25 cellular contexts compared by ENCODE assay signal in the genomic region with DNA sequence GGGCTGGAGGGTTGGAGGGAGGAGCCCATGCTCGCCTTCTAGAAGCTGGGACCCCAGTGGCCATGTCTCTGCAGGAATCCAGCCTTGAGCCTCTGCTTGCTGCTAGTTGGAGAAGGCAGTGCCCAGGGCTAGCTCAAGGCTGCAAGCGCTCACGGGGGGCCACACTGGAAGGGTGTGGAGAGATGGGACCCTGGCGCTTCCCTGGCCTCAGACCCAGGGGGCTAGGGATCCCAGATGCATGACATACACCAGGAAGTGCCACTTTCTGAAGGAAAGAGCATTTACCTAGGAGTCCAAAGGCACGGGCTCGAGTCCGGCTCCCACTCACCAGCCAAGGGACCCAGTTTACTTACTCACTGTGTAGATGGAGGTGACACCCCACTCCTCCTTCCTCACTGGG.
"Had no signal": no experiment of that assay in that cellular context is flagged by ENCODE, and none has a peak within 500 bp of the region (broad histone marks: within the 10 kb centered on the region; RNA-seq: fewer than 3 reads in every experiment).

No MANE protein-coding gene starts in this region.

- H3K4me2 ChIP-seq: hepatocyte had no signal

- H3K27me3 Mint-ChIP-seq: activated B cell treated with CpG ODN at 0.5 μM for 24 hours; activated CD4-positive, alpha-beta T cell treated with anti-CD3 and anti-CD28 coated beads for 36 hours; activated naive CD8-positive, alpha-beta T cell treated with anti-CD3 and anti-CD28 coated beads for 36 hours; activated T-cell treated with anti-CD3 and anti-CD28 coated beads, Interleukin-2, amount 50 U/mL, for 24 hours; activated T-helper 17 cell treated with anti-CD3 and anti-CD28 coated beads, Interleukin-2, amount 50 U/mL, for 72 hours had no signal

- H3K9me3 Mint-ChIP-seq: activated B cell treated with CpG ODN at 0.5 μM for 24 hours; activated naive CD8-positive, alpha-beta T cell treated with anti-CD3 and anti-CD28 coated beads for 36 hours; activated T-cell treated with anti-CD3 and anti-CD28 coated beads, Interleukin-2, amount 50 U/mL, for 24 hours; activated T-helper 17 cell treated with anti-CD3 and anti-CD28 coated beads, Interleukin-2, amount 50 U/mL, for 72 hours; immature natural killer cell; T-helper 1 cell treated with Interleukin-12 subunit alpha and Interleukin-12 subunit beta and Interleukin-4 antibody, amounts not matched to agents 30 μg/mL and 1 μg/mL, for 36 hours had no signal

- H3K27ac Mint-ChIP-seq: activated B cell treated with CpG ODN at 0.5 μM for 24 hours; activated CD4-positive, alpha-beta T cell treated with anti-CD3 and anti-CD28 coated beads for 36 hours; activated naive CD8-positive, alpha-beta T cell treated with anti-CD3 and anti-CD28 coated beads for 36 hours; activated T-cell treated with anti-CD3 and anti-CD28 coated beads, Interleukin-2, amount 50 U/mL, for 24 hours; activated T-helper 17 cell treated with anti-CD3 and anti-CD28 coated beads, Interleukin-2, amount 50 U/mL, for 72 hours; immature natural killer cell; T-helper 1 cell treated with Interleukin-12 subunit alpha and Interleukin-12 subunit beta and Interleukin-4 antibody, amounts not matched to agents 30 μg/mL and 1 μg/mL, for 36 hours had no signal

- FAIRE-seq: endothelial cell of umbilical vein, small intestine had no signal

- H3K79me2 ChIP-seq: hepatocyte had no signal

- H3K36me3 ChIP-seq: cardiac muscle cell, left ventricle myocardium inferior, right lobe of liver, thoracic aorta had no signal

- H2AFZ ChIP-seq: hepatocyte had no signal

- H3K4me3 ChIP-seq: cardiac muscle cell, hepatocyte, left ventricle myocardium inferior, right lobe of liver, thoracic aorta had no signal

- H3K4me3 Mint-ChIP-seq: activated B cell treated with CpG ODN at 0.5 μM for 24 hours; activated CD4-positive, alpha-beta T cell treated with anti-CD3 and anti-CD28 coated beads for 36 hours; activated naive CD8-positive, alpha-beta T cell treated with anti-CD3 and anti-CD28 coated beads for 36 hours; activated T-cell treated with anti-CD3 and anti-CD28 coated beads, Interleukin-2, amount 50 U/mL, for 24 hours; activated T-helper 17 cell treated with anti-CD3 and anti-CD28 coated beads, Interleukin-2, amount 50 U/mL, for 72 hours; immature natural killer cell; T-helper 1 cell treated with Interleukin-12 subunit alpha and Interleukin-12 subunit beta and Interleukin-4 antibody, amounts not matched to agents 30 μg/mL and 1 μg/mL, for 36 hours had no signal

- H3K36me3 Mint-ChIP-seq: immature natural killer cell had no signal

- H3K27me3 ChIP-seq: cardiac muscle cell, hepatocyte, right lobe of liver had no signal

- H3K4me1 ChIP-seq: right lobe of liver had no signal

- H3K4me1 Mint-ChIP-seq: activated B cell treated with CpG ODN at 0.5 μM for 24 hours; activated CD4-positive, alpha-beta T cell treated with anti-CD3 and anti-CD28 coated beads for 36 hours; activated T-helper 17 cell treated with anti-CD3 and anti-CD28 coated beads, Interleukin-2, amount 50 U/mL, for 72 hours; immature natural killer cell had no signal

- H3K9me3 ChIP-seq: left ventricle myocardium inferior, right lobe of liver, thoracic aorta had no signal

- H3K27ac ChIP-seq: cardiac muscle cell, left ventricle myocardium inferior, right lobe of liver, thoracic aorta had no signal

- DNase-seq: activated B cell treated with CpG ODN at 0.5 μM for 24 hours; activated CD4-positive, alpha-beta T cell treated with anti-CD3 and anti-CD28 coated beads for 36 hours; activated CD4-positive, alpha-beta T cell treated with anti-CD3 and anti-CD28 coated beads, Interleukin-2, amount 50 U/mL, for 4 hours; activated CD8-positive, alpha-beta memory T cell treated with anti-CD3 and anti-CD28 coated beads for 24 hours; activated CD8-positive, alpha-beta memory T cell treated with anti-CD3 and anti-CD28 coated beads, Interleukin-2, amount 50 U/mL, for 4 hours; activated naive CD8-positive, alpha-beta T cell treated with anti-CD3 and anti-CD28 coated beads for 36 hours; activated T-cell treated with anti-CD3 and anti-CD28 coated beads, Interleukin-2, amount 50 U/mL, for 24 hours; effector CD8-positive, alpha-beta T cell; foreskin melanocyte; glutamatergic neuron; immature natural killer cell; kidney glomerular epithelial cell; left ventricle myocardium inferior; occipital lobe; small intestine; stimulated activated CD4-positive, alpha-beta T cell treated with anti-CD3 and anti-CD28 coated beads, Interleukin-4, amount 100 ng/mL, for 1 hour; stimulated activated naive CD4-positive, alpha-beta T cell; T1000 had no signal
